Comparison of ENCODE assay signal across 35 cellular contexts in the genomic region with DNA sequence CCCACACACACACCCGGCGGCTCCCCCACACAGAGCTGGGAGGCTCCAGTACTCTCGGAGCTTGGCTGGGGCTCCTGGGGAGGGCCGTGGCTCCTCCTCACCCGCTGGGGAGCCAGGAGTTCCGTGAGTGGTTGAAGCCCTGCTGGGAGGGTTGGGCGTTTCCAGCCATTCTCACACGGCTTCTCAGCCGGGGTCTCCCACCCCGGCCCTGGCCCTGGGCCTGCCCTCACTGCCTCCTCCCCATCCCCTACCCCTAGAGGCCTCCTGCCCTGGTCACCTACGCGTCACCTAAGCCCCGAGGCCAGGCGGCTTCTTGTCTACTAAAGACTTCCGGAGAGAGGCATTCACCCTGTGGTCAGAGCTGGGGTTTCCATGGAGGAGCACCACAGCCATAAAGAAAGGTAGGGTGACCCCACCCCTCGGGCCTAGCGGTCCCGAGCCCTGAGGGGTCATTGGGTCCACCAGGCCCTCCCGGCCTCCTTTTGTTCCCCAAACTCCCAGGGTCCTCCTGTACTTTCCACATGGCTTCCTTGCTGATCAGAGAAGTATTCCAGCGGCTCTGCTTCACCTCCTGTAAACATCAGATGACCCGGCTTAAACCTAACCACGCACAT.
DNase-seq lines count a peak whose midpoint lies in the region; ATAC-seq and TF ChIP-seq lines count a peak whose summit lies in the region.
"Had no signal": no experiment of that assay in that cellular context is flagged by ENCODE, and none has a peak within 500 bp of the region (broad histone marks: within the 10 kb centered on the region; RNA-seq: fewer than 3 reads in every experiment).

No MANE protein-coding gene starts in this region.

- ATAC-seq in stimulated activated naive CD8-positive, alpha-beta T cell treated with anti-CD3 and anti-CD28 coated beads, Interleukin-15, amount 100 ng/mL, for 72 hours, result peak; percentile 32
- no peak for ATAC-seq in stimulated activated naive CD8-positive, alpha-beta T cell treated with anti-CD3 and anti-CD28 coated beads, Interleukin-15, Interleukin-2, amounts not matched to agents 100 U/mL and 50 U/mL, for 24 hours
- no peak for ATAC-seq in HG02798 (IDR thresholded peaks at IDR 0.05; ENCODE audit: poor library complexity, unreplicated experiment)
- ATAC-seq: activated T-cell treated with anti-CD3 and anti-CD28 coated beads, Interleukin-2, amount 50 U/mL, for 4 hours; esophagus mucosa; GM12878; HCT116; naive thymus-derived CD8-positive, alpha-beta T cell had no signal

- peak overlapping the region; percentile 95 for H2AK5ac ChIP-seq in neuronal stem cell (ENCODE audit: low read depth, low read length)

- no peak for TF ChIP-seq CTCF in endodermal cell (conservative IDR thresholded peaks at IDR 0.05)

- WGBS in endodermal cell (ENCODE audit: insufficient coverage in 1 of 2, insufficient read length in 1 of 2), 2 experiments, result 87 to 93% methylated on average over 12 to 22 of the region's 22 CpGs
- WGBS in neuronal stem cell (ENCODE audit: extremely low coverage in 2 of 2, insufficient read length in 2 of 2, insufficient replicate concordance in 1 of 2), 2 donors, result no CpG with 5 or more reads among the region's 22 CpGs

- no peak overlapping the region for H3K27ac Mint-ChIP-seq in stimulated activated naive CD8-positive, alpha-beta T cell treated with anti-CD3 and anti-CD28 coated beads, Interleukin-15, amount 100 ng/mL, for 72 hours
- H3K27ac Mint-ChIP-seq in endodermal cell, result no peak overlapping the region
- H3K27ac Mint-ChIP-seq: activated naive CD8-positive, alpha-beta T cell treated with anti-CD3 and anti-CD28 coated beads, Interleukin-2, amount 10 ng/mL, durations not matched to agents 7 days and 5 days; B cell; CD4-positive, alpha-beta memory T cell; dendritic cell treated with granulocyte-macrophage colony-stimulating factor and Interleukin-4, amounts not matched to agents 40 ng/mL and 50 ng/mL, for 4 days; IgD-negative memory B cell; T-helper 1 cell treated with Interleukin-12 subunit alpha and Interleukin-12 subunit beta and Interleukin-4 antibody, amounts not matched to agents 30 μg/mL and 1 μg/mL, for 36 hours had no signal

- H4K8ac ChIP-seq in neuronal stem cell (ENCODE audit: low read depth, low read length), result no peak overlapping the region

- H3K36me3 ChIP-seq in endodermal cell (ENCODE audit: control insufficient read depth, insufficient read depth, low read length), result no peaks in the 10 kb centered on the region
- peaks cover 0 to 6% of the 10 kb centered on the region in 2 donors for H3K36me3 ChIP-seq in neuronal stem cell (replicated peaks in 1 of 2; ENCODE audit: control insufficient read depth in 2 of 2, insufficient read depth in 2 of 2, low read length in 2 of 2)
- H3K36me3 ChIP-seq: ascending aorta had no signal

- peaks cover 7% of the 10 kb centered on the region for H3K27me3 Mint-ChIP-seq in stimulated activated naive CD8-positive, alpha-beta T cell treated with anti-CD3 and anti-CD28 coated beads, Interleukin-15, amount 100 ng/mL, for 72 hours
- peaks cover 2% of the 10 kb centered on the region for H3K27me3 Mint-ChIP-seq in endodermal cell (ENCODE audit: insufficient read depth)
- H3K27me3 Mint-ChIP-seq: dendritic cell treated with granulocyte-macrophage colony-stimulating factor and Interleukin-4, amounts not matched to agents 40 ng/mL and 50 ng/mL, for 4 days had no signal

- H3K9me3 ChIP-seq in endodermal cell (ENCODE audit: control insufficient read depth, low read length), result no peaks in the 10 kb centered on the region
- peaks cover 0 to 2% of the 10 kb centered on the region in 2 donors for H3K9me3 ChIP-seq in neuronal stem cell (replicated peaks in 1 of 2; ENCODE audit: control insufficient read depth in 2 of 2, insufficient read depth in 1 of 2, low read depth in 1 of 2, low read length in 2 of 2)
- H3K9me3 ChIP-seq: ascending aorta had no signal

- no peak overlapping the region for H3K4me3 Mint-ChIP-seq in stimulated activated naive CD8-positive, alpha-beta T cell treated with anti-CD3 and anti-CD28 coated beads, Interleukin-15, amount 100 ng/mL, for 72 hours
- no peak overlapping the region for H3K4me3 Mint-ChIP-seq in endodermal cell
- H3K4me3 Mint-ChIP-seq: activated naive CD8-positive, alpha-beta T cell treated with anti-CD3 and anti-CD28 coated beads, Interleukin-2, amount 10 ng/mL, durations not matched to agents 7 days and 5 days; activated T-cell treated with anti-CD3 and anti-CD28 coated beads, Interleukin-2, amount 50 U/mL, for 4 hours; B cell; CD4-positive, alpha-beta memory T cell; dendritic cell treated with granulocyte-macrophage colony-stimulating factor and Interleukin-4, amounts not matched to agents 40 ng/mL and 50 ng/mL, for 4 days; IgD-negative memory B cell; naive thymus-derived CD8-positive, alpha-beta T cell; T-helper 1 cell treated with Interleukin-12 subunit alpha and Interleukin-12 subunit beta and Interleukin-4 antibody, amounts not matched to agents 30 μg/mL and 1 μg/mL, for 36 hours had no signal

- peak overlapping the region; percentile 94 for H3K18ac ChIP-seq in neuronal stem cell (ENCODE audit: low read length)

- DNase-seq in stimulated activated naive CD8-positive, alpha-beta T cell treated with anti-CD3 and anti-CD28 coated beads, Interleukin-15, amount 100 ng/mL, for 72 hours, result no peak
- no peak for DNase-seq in stimulated activated naive CD8-positive, alpha-beta T cell treated with anti-CD3 and anti-CD28 coated beads, Interleukin-15, Interleukin-2, amounts not matched to agents 100 U/mL and 50 U/mL, for 24 hours
- DNase-seq in endodermal cell (peak; percentile 71), neuronal stem cell (ENCODE audit: low spot score) (no peak), cerebellar nuclear complex (lab: John Stamatoyannopoulos, UW) (no peak)
- no peak for DNase-seq in stimulated activated CD4-positive, alpha-beta T cell treated with anti-CD3 and anti-CD28 coated beads, Interleukin-4, amount 100 ng/mL, for 24 hours
- DNase-seq: ACHN; activated CD4-positive, alpha-beta T cell treated with anti-CD3 and anti-CD28 coated beads, Interleukin-2, amount 50 U/mL, for 1 hour; activated CD4-positive, CD25-positive, alpha-beta regulatory T cell; activated gamma-delta T cell treated with Interleukin-2 at 50 U/mL for 16 hours; activated naive CD8-positive, alpha-beta T cell treated with anti-CD3 and anti-CD28 coated beads, Interleukin-2, amount 10 ng/mL, durations not matched to agents 7 days and 5 days; activated T-cell treated with anti-CD3 and anti-CD28 coated beads, Interleukin-2, amount 50 U/mL, for 4 hours; caudate nucleus; CD4-positive, alpha-beta memory T cell; EL; kidney; midbrain; MV-4-11; naive thymus-derived CD8-positive, alpha-beta T cell; NCI-H1436 treated with DMSO at 0.1 percent for 48 hours; NCI-H2081 treated with DMSO at 0.1 percent for 48 hours; NCI-H446; stimulated activated naive CD4-positive, alpha-beta T cell treated with Interleukin-2 at 50 U/mL for 16 hours had no signal

- H4K91ac ChIP-seq in neuronal stem cell (ENCODE audit: low read depth, low read length, poor library complexity), result no peak overlapping the region

- no peak overlapping the region for H3K14ac ChIP-seq in neuronal stem cell (ENCODE audit: low read length)

- no peaks in the 10 kb centered on the region for H3K4me1 ChIP-seq in endodermal cell (ENCODE audit: control insufficient read depth, insufficient read depth, low read length)
- peaks cover 0 to 11% of the 10 kb centered on the region in 2 donors for H3K4me1 ChIP-seq in neuronal stem cell (ENCODE audit: control insufficient read depth in 2 of 2, insufficient read depth in 1 of 2, low read depth in 1 of 2, low read length in 2 of 2)
- H3K4me1 ChIP-seq: ascending aorta had no signal

- H2AFZ ChIP-seq in neuronal stem cell (ENCODE audit: low read length), result no peak overlapping the region

- H3K4me2 ChIP-seq in neuronal stem cell (ENCODE audit: insufficient read depth, low read length, poor library complexity, severe bottlenecking), result no peak overlapping the region

- H3K9ac ChIP-seq in endodermal cell (ENCODE audit: extremely low read depth, low read length, poor library complexity, severe bottlenecking) (no peak overlapping the region), neuronal stem cell (ENCODE audit: low read depth, low read length, poor library complexity) (no peak overlapping the region)

- H3K27me3 ChIP-seq in endodermal cell (ENCODE audit: control insufficient read depth, insufficient read depth, low read length, poor library complexity, severe bottlenecking), result no peaks in the 10 kb centered on the region
- no peaks in the 10 kb centered on the region for H3K27me3 ChIP-seq in neuronal stem cell (ENCODE audit: control insufficient read depth in 3 of 3, insufficient read depth in 3 of 3, low read depth in 1 of 3, low read length in 3 of 3)
- H3K27me3 ChIP-seq: ascending aorta had no signal

- peak overlapping the region; percentile 28 for H2BK12ac ChIP-seq in neuronal stem cell (ENCODE audit: low read length)

- no peak overlapping the region for H3K23ac ChIP-seq in neuronal stem cell (ENCODE audit: low read depth, low read length, poor library complexity)

- no peak overlapping the region for H2BK5ac ChIP-seq in neuronal stem cell (ENCODE audit: low read length)

- H3K27ac ChIP-seq in endodermal cell (ENCODE audit: low read depth, low read length), result no peak overlapping the region
- peak overlapping the region; percentile 25 for H3K27ac ChIP-seq in neuronal stem cell (replicated peaks; ENCODE audit: low read length)
- H3K27ac ChIP-seq: ascending aorta, RWPE1, SK-N-MC, skin epidermis had no signal

- H3K79me1 ChIP-seq in neuronal stem cell (ENCODE audit: low read depth, low read length), result peaks cover 3% of the 10 kb centered on the region

- H3K9me3 Mint-ChIP-seq in stimulated activated naive CD8-positive, alpha-beta T cell treated with anti-CD3 and anti-CD28 coated beads, Interleukin-15, amount 100 ng/mL, for 72 hours, result no peaks in the 10 kb centered on the region
- peaks cover 5% of the 10 kb centered on the region for H3K9me3 Mint-ChIP-seq in endodermal cell
- H3K9me3 Mint-ChIP-seq: activated naive CD8-positive, alpha-beta T cell treated with anti-CD3 and anti-CD28 coated beads, Interleukin-2, amount 10 ng/mL, durations not matched to agents 7 days and 5 days; activated T-cell treated with anti-CD3 and anti-CD28 coated beads, Interleukin-2, amount 50 U/mL, for 4 hours; T-helper 1 cell treated with Interleukin-12 subunit alpha and Interleukin-12 subunit beta and Interleukin-4 antibody, amounts not matched to agents 30 μg/mL and 1 μg/mL, for 36 hours had no signal

- H3K4me1 Mint-ChIP-seq in stimulated activated naive CD8-positive, alpha-beta T cell treated with anti-CD3 and anti-CD28 coated beads, Interleukin-15, amount 100 ng/mL, for 72 hours, result no peaks in the 10 kb centered on the region
- no peaks in the 10 kb centered on the region for H3K4me1 Mint-ChIP-seq in endodermal cell
- H3K4me1 Mint-ChIP-seq: activated naive CD8-positive, alpha-beta T cell treated with anti-CD3 and anti-CD28 coated beads, Interleukin-2, amount 10 ng/mL, durations not matched to agents 7 days and 5 days; B cell; CD4-positive, alpha-beta memory T cell; IgD-negative memory B cell; naive thymus-derived CD8-positive, alpha-beta T cell had no signal

- H3K4me3 ChIP-seq in endodermal cell (ENCODE audit: low read length), result no peak overlapping the region
- no peak overlapping the region for H3K4me3 ChIP-seq in neuronal stem cell (ENCODE audit: low read length in 2 of 2)
- H3K4me3 ChIP-seq: ascending aorta, GM12878, SK-N-MC, skin epidermis had no signal

- H3K4ac ChIP-seq in neuronal stem cell (ENCODE audit: low read length), result peak overlapping the region; percentile 60

- no peak overlapping the region for H2BK15ac ChIP-seq in neuronal stem cell (ENCODE audit: low read length)

- no peaks in the 10 kb centered on the region for H3K36me3 Mint-ChIP-seq in endodermal cell (ENCODE audit: low read depth)
- H3K36me3 Mint-ChIP-seq: activated naive CD8-positive, alpha-beta T cell treated with anti-CD3 and anti-CD28 coated beads, Interleukin-2, amount 10 ng/mL, durations not matched to agents 7 days and 5 days; CD4-positive, alpha-beta memory T cell; IgD-negative memory B cell; naive thymus-derived CD8-positive, alpha-beta T cell had no signal

- H2BK120ac ChIP-seq in neuronal stem cell (ENCODE audit: low read depth, low read length), result no peak overlapping the region
